8 cellular contexts compared by ENCODE assay signal in genomic region chr4:177309525-177310371, GRCh38. TPM values are rescaled to one million over a fixed set of nuclear protein-coding genes. Genes with fewer than 3 reads are reported as not detected.
DNase-seq lines count a peak whose midpoint lies in the region; ATAC-seq, FAIRE-seq and TF ChIP-seq lines count a peak whose summit lies in the region.

A gene with protein sequence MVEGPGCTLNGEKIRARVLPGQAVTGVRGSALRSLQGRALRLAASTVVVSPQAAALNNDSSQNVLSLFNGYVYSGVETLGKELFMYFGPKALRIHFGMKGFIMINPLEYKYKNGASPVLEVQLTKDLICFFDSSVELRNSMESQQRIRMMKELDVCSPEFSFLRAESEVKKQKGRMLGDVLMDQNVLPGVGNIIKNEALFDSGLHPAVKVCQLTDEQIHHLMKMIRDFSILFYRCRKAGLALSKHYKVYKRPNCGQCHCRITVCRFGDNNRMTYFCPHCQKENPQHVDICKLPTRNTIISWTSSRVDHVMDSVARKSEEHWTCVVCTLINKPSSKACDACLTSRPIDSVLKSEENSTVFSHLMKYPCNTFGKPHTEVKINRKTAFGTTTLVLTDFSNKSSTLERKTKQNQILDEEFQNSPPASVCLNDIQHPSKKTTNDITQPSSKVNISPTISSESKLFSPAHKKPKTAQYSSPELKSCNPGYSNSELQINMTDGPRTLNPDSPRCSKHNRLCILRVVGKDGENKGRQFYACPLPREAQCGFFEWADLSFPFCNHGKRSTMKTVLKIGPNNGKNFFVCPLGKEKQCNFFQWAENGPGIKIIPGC (plus strand): TSS chr4:177309874. CDS start chr4:177309954, 80 bp downstream.

- H3K36me3 ChIP-seq in adipocyte (ENCODE audit: control insufficient read depth, insufficient read depth, low read length, severe bottlenecking) (no peaks in the 10 kb centered on the region), psoas muscle (ENCODE audit: insufficient read depth in 1 of 2, low read depth in 1 of 2) (no peaks in the 10 kb centered on the region), uterus (no peaks in the 10 kb centered on the region)

- H3K27me3 ChIP-seq in adipocyte (replicated peaks; ENCODE audit: control insufficient read depth, insufficient read depth, low read length), result no peaks in the 10 kb centered on the region
- H3K27me3 ChIP-seq in psoas muscle (ENCODE audit: insufficient read depth in 3 of 3, low read length in 2 of 3), result no peaks in the 10 kb centered on the region
- no peaks in the 10 kb centered on the region for H3K27me3 ChIP-seq in uterus

- H3K4me1 ChIP-seq in adipocyte (ENCODE audit: control insufficient read depth, insufficient read depth, low read length), result peaks cover 32% of the 10 kb centered on the region
- H3K4me1 ChIP-seq in psoas muscle, result peaks cover 7% of the 10 kb centered on the region
- H3K4me1 ChIP-seq in uterus, result no peaks in the 10 kb centered on the region

- 1% methylated on average over 42 to 52 of the region's 52 CpGs for WGBS in psoas muscle, 3 donors

- DNase-seq in GM12892 (ENCODE audit: insufficient read length) (peak; percentile 70), NCI-H1417 treated with DMSO at 0.1 percent for 48 hours (lab: John Stamatoyannopoulos, UW) (peak; percentile 32), T follicular helper cell (ENCODE audit: low read depth) (peak; percentile 89), adipocyte (ENCODE audit: low read depth) (peak; percentile 95), left ventricle myocardium superior (peak; percentile 96), psoas muscle (peak; percentile 88 to 93), uterus (peak; percentile 78 to 82)

- peak; percentile 96 for FAIRE-seq in GM12892 (lab: Jason Lieb, UNC)

- intact Hi-C loops in left ventricle myocardium superior (cut with micrococcal nuclease) (no loop called here), psoas muscle (cut with DNase I) (no loop called here), uterus (cut with DNase I; ENCODE audit: low total_unique reads) (no loop called here)

- H3K4me3 ChIP-seq in adipocyte (ENCODE audit: low read length) (peak within 1 kb of the TSS; percentile 94), psoas muscle (peak within 1 kb of the TSS; percentile 74), uterus (peak within 1 kb of the TSS; percentile 38 to 41)

- ATAC-seq in HG02798 (IDR thresholded peaks at IDR 0.05; ENCODE audit: poor library complexity, unreplicated experiment), result peak; percentile 92
- ATAC-seq in left ventricle myocardium superior, result peak; percentile 100
- ATAC-seq in psoas muscle, result peak; percentile 71 to 100 (median 93)

- no peaks in the 10 kb centered on the region for H3K9me3 ChIP-seq in adipocyte (ENCODE audit: control insufficient read depth, low read length)
- no peaks in the 10 kb centered on the region for H3K9me3 ChIP-seq in psoas muscle
- H3K9me3 ChIP-seq in uterus, result no peaks in the 10 kb centered on the region

- TF ChIP-seq POLR2A in GM12892 (IDR thresholded peaks at IDR 0.05; ENCODE audit: low read depth, low read length) (peak; percentile 74; the same call in 1 of the 2 replicates), uterus (IDR thresholded peaks at IDR 0.05) (no peak)

- no peak within 1 kb of the TSS for H3K27ac ChIP-seq in psoas muscle
- no peak within 1 kb of the TSS for H3K27ac ChIP-seq in uterus

- no peak for TF ChIP-seq CTCF in psoas muscle (IDR thresholded peaks at IDR 0.05)
- TF ChIP-seq CTCF in uterus (IDR thresholded peaks at IDR 0.05), result no peak

- peak within 1 kb of the TSS; percentile 63 for H3K9ac ChIP-seq in adipocyte (ENCODE audit: low read length)

RNA-seq across cellular contexts. Expression of the gene that starts here (rescaled TPM):
- polyA plus RNA-seq in GM12892 (2012; ENCODE audit: missing spikeins), result 4.8 TPM
- 0.10 TPM for total RNA-seq in left ventricle myocardium superior
- total RNA-seq in psoas muscle, result under 1 TPM in 3 of 4 donors, not detected in 1; 0.13 to 0.17 (median 0.15) TPM
- under 1 TPM in 1 of 3 donors, not detected in 2; 0.01 TPM for polyA plus RNA-seq in psoas muscle
- total RNA-seq in uterus, result 1 to 10 TPM in 1 of 4 donors, not detected in 3; 8.3 TPM

Comparison
In these comparisons a context has a peak if more than half of its experiments do, and no peak if none do; other contexts are left out.
1. Peak in DNase-seq and ATAC-seq in left ventricle myocardium superior; RNA of the gene not detected or under 1 TPM.
2. Peak in DNase-seq, ATAC-seq and H3K4me3 ChIP-seq in psoas muscle; RNA of the gene not detected or under 1 TPM.
3. DNase-seq: peak in every context shown above with its lines; median percentile 96 in left ventricle myocardium superior; 95 in adipocyte; 90 in psoas muscle; 89 in T follicular helper cell; 80 in uterus; 70 in GM12892; 32 in NCI-H1417 treated with DMSO at 0.1 percent for 48 hours.
4. H3K4me3 ChIP-seq: peak in every context shown above with its lines; median percentile 94 in adipocyte; 74 in psoas muscle; 40 in uterus.